Comparison of ENCODE assay signal across 8 cellular contexts in genomic region chr12:53676715-53677611, GRCh38. TPM values are rescaled to one million over a fixed set of nuclear protein-coding genes. Genes with fewer than 3 reads are reported as not detected.
DNase-seq lines count a peak whose midpoint lies in the region; ATAC-seq and TF ChIP-seq lines count a peak whose summit lies in the region.

No MANE protein-coding gene starts in this region.

- H3K36me3 ChIP-seq in BLaER1 (peaks cover 27% of the 10 kb centered on the region), muscle layer of colon (ENCODE audit: insufficient read depth, low read length) (peaks cover 11% of the 10 kb centered on the region), tibial artery (peaks cover 9 to 20% (median 14%) of the 10 kb centered on the region in 3 donors)

- H3K4me1 ChIP-seq in BLaER1 (peaks cover 28% of the 10 kb centered on the region), muscle layer of colon (ENCODE audit: insufficient read depth, low read length) (peaks cover 27% of the 10 kb centered on the region), tibial artery (peaks cover 0 to 43% (median 28%) of the 10 kb centered on the region in 4 donors)

- DNase-seq in Jurkat, Clone E6-1 (ENCODE audit: low read depth, low spot score) = no peak
- DNase-seq in activated T-cell treated with anti-CD3 and anti-CD28 coated beads, Interleukin-2, amount 50 U/mL, for 24 hours = peak; percentile 65
- peak; percentile 60 for DNase-seq in fibroblast of mammary gland (ENCODE audit: low read depth)
- DNase-seq in tibial artery = peak; percentile 33 to 81

- H3K4me3 ChIP-seq in BLaER1 (peak overlapping the region; percentile 76), fibroblast of mammary gland (ENCODE audit: control insufficient read depth, low read depth, low read length) (peak overlapping the region; percentile 33), muscle layer of colon (ENCODE audit: low read depth in 1 of 2, low read length in 2 of 2) (peak overlapping the region; percentile 37 to 93), tibial artery (peak overlapping the region; percentile 59 to 71)
- H3K4me3 ChIP-seq in Jurkat, Clone E6-1 (ENCODE audit: low read length) = peak overlapping the region; percentile 96; the same call in 1 of the 2 replicates

- H3K27ac ChIP-seq in BLaER1 = peak overlapping the region; percentile 55; the same call in 1 of the 2 replicates
- H3K27ac ChIP-seq in muscle layer of colon (ENCODE audit: low read depth, low read length) = peak overlapping the region; percentile 87
- peak overlapping the region; percentile 90 to 99 for H3K27ac ChIP-seq in tibial artery

- H3K27ac Mint-ChIP-seq in activated T-cell treated with anti-CD3 and anti-CD28 coated beads, Interleukin-2, amount 50 U/mL, for 24 hours = peak overlapping the region; percentile 97

- ATAC-seq in GM18517 (IDR thresholded peaks at IDR 0.05; ENCODE audit: unreplicated experiment) (no peak), GM18520 (IDR thresholded peaks at IDR 0.05; ENCODE audit: unreplicated experiment) (no peak)

- intact Hi-C loops in tibial artery (cut with DNase I; ENCODE audit: low total_unique reads) = loop anchor here (5.0 to 10.0 kb wide), 2 partner anchors 52 to 135 kb away; partner anchors contain the start of gene ATF7

- no peaks in the 10 kb centered on the region for H4K20me1 ChIP-seq in BLaER1

- H3K9ac ChIP-seq in BLaER1 (peak overlapping the region; percentile 66; the same call in 1 of the 2 replicates), muscle layer of colon (ENCODE audit: low read length) (peak overlapping the region; percentile 49)

- H3K4me1 Mint-ChIP-seq in activated T-cell treated with anti-CD3 and anti-CD28 coated beads, Interleukin-2, amount 50 U/mL, for 24 hours (ENCODE audit: low read depth) = peaks cover 37% of the 10 kb centered on the region

- TF ChIP-seq CTCF in fibroblast of mammary gland (conservative IDR thresholded peaks at IDR 0.05; ENCODE audit: control insufficient read depth, insufficient read depth, low read depth, low read length) (no peak), tibial artery (IDR thresholded peaks at IDR 0.05) (no peak)

- H3K9me3 ChIP-seq in BLaER1 (no peaks in the 10 kb centered on the region), muscle layer of colon (ENCODE audit: low read length) (no peaks in the 10 kb centered on the region), tibial artery (no peaks in the 10 kb centered on the region)

- H3K4me3 Mint-ChIP-seq in activated T-cell treated with anti-CD3 and anti-CD28 coated beads, Interleukin-2, amount 50 U/mL, for 24 hours = peak overlapping the region; percentile 95

- H3K27me3 Mint-ChIP-seq in activated T-cell treated with anti-CD3 and anti-CD28 coated beads, Interleukin-2, amount 50 U/mL, for 24 hours = peaks cover 28% of the 10 kb centered on the region

- H3K27me3 ChIP-seq in BLaER1 (peaks cover 36% of the 10 kb centered on the region), muscle layer of colon (ENCODE audit: control insufficient read depth in 1 of 2, insufficient read depth in 2 of 2, low read length in 2 of 2) (no peaks in the 10 kb centered on the region), tibial artery (no peaks in the 10 kb centered on the region)

- H3K4me2 ChIP-seq in BLaER1 = peak overlapping the region; percentile 91

- no peaks in the 10 kb centered on the region for H3K9me3 Mint-ChIP-seq in activated T-cell treated with anti-CD3 and anti-CD28 coated beads, Interleukin-2, amount 50 U/mL, for 24 hours

- H3K36me3 Mint-ChIP-seq in activated T-cell treated with anti-CD3 and anti-CD28 coated beads, Interleukin-2, amount 50 U/mL, for 24 hours (ENCODE audit: low read depth) = peaks cover 39% of the 10 kb centered on the region

RNA-seq across cellular contexts. Expression of gene ATP5MC2, which starts 1.1 kb away (rescaled TPM):
- polyA plus RNA-seq in Jurkat, Clone E6-1 (2012; ENCODE audit: insufficient read depth, insufficient read length) = 757 TPM

RNA-seq across cellular contexts. Expression of gene CALCOCO1, which starts 50.3 kb away (rescaled TPM):
- 32.7 TPM for polyA plus RNA-seq in Jurkat, Clone E6-1 (2012; ENCODE audit: insufficient read depth, insufficient read length)

RNA-seq across cellular contexts. Expression of gene ATF7, which starts 50.8 kb away (rescaled TPM):
- polyA plus RNA-seq in Jurkat, Clone E6-1 (2012; ENCODE audit: insufficient read depth, insufficient read length) = 19.9 TPM

Comparison
In these comparisons a context has a peak if more than half of its experiments do, and no peak if none do; other contexts are left out.
1. H3K4me3 ChIP-seq: peak in every context shown above with its lines; median percentile 96 in Jurkat, Clone E6-1; 76 in BLaER1; 65 in muscle layer of colon; 65 in tibial artery; 33 in fibroblast of mammary gland.